Comparison of ENCODE assay signal across 24 cellular contexts in the genomic region with DNA sequence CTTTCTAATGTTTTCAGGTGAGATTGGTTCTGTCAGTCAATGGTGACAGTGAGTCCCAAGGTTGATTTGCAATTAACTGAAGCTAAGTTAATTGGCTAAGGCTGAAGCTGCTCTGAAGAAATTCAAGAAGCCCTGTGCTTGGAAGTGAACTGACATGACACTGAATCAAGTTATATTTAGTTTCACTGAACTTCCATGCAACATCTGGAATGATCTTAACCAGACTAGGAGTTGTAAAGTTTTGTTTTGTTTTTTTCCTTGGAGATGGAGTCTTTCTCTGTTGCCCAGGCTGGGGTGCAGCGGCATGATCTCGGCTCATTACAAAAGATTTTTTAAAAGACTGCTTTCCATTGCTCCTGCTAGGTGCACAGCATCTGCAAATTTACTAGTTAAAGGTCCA. TPM values are rescaled to one million over a fixed set of nuclear protein-coding genes. Genes with fewer than 3 reads are reported as not detected.
"Had no signal": no experiment of that assay in that cellular context is flagged by ENCODE, and none has a peak within 500 bp of the region (broad histone marks: within the 10 kb centered on the region; RNA-seq: fewer than 3 reads in every experiment).

No MANE protein-coding gene starts in this region.

- H3K4me3 ChIP-seq: ascending aorta, body of pancreas, MG63 had no signal

- FAIRE-seq: RCC 7860 had no signal

- ATAC-seq: activated CD4-positive, CD25-positive, alpha-beta regulatory T cell treated with anti-CD3 and anti-CD28 coated beads, Interleukin-2, amount 50 U/mL, for 24 hours; activated CD8-positive, alpha-beta T cell treated with anti-CD3 and anti-CD28 coated beads, Interleukin-2, amount 10 ng/mL, durations not matched to agents 7 days and 5 days; body of pancreas; PC-3 had no signal

- H3K4me1 Mint-ChIP-seq: activated naive CD8-positive, alpha-beta T cell treated with anti-CD3 and anti-CD28 coated beads, Interleukin-2, amount 10 ng/mL, durations not matched to agents 7 days and 5 days; IgD-negative memory B cell had no signal

- H3K4me2 ChIP-seq: KMS-11 had no signal

- H3K27me3 ChIP-seq: ascending aorta, body of pancreas, MG63 had no signal

- H3K36me3 Mint-ChIP-seq: activated naive CD8-positive, alpha-beta T cell treated with anti-CD3 and anti-CD28 coated beads, Interleukin-2, amount 10 ng/mL, durations not matched to agents 7 days and 5 days; IgD-negative memory B cell had no signal

- H3K9me3 ChIP-seq: ascending aorta, body of pancreas, MG63 had no signal

- H3K4me1 ChIP-seq: ascending aorta, body of pancreas had no signal

- H3K4me3 Mint-ChIP-seq: activated CD8-positive, alpha-beta T cell treated with anti-CD3 and anti-CD28 coated beads, Interleukin-2, amount 10 ng/mL, durations not matched to agents 7 days and 5 days; activated naive CD8-positive, alpha-beta T cell treated with anti-CD3 and anti-CD28 coated beads, Interleukin-2, amount 10 ng/mL, durations not matched to agents 7 days and 5 days; IgD-negative memory B cell; T-helper 1 cell treated with Interleukin-12 subunit alpha and Interleukin-12 subunit beta and Interleukin-4 antibody, amounts not matched to agents 30 μg/mL and 1 μg/mL, for 36 hours had no signal

- H3K27ac ChIP-seq: ascending aorta, body of pancreas, KMS-11 had no signal

- H3K9me3 Mint-ChIP-seq: activated naive CD8-positive, alpha-beta T cell treated with anti-CD3 and anti-CD28 coated beads, Interleukin-2, amount 10 ng/mL, durations not matched to agents 7 days and 5 days; IgD-negative memory B cell; T-helper 1 cell treated with Interleukin-12 subunit alpha and Interleukin-12 subunit beta and Interleukin-4 antibody, amounts not matched to agents 30 μg/mL and 1 μg/mL, for 36 hours had no signal

- H3K9ac ChIP-seq: KMS-11 had no signal

- H3K27ac Mint-ChIP-seq: activated CD8-positive, alpha-beta T cell treated with anti-CD3 and anti-CD28 coated beads, Interleukin-2, amount 10 ng/mL, durations not matched to agents 7 days and 5 days; activated naive CD8-positive, alpha-beta T cell treated with anti-CD3 and anti-CD28 coated beads, Interleukin-2, amount 10 ng/mL, durations not matched to agents 7 days and 5 days; IgD-negative memory B cell; T-helper 1 cell treated with Interleukin-12 subunit alpha and Interleukin-12 subunit beta and Interleukin-4 antibody, amounts not matched to agents 30 μg/mL and 1 μg/mL, for 36 hours had no signal

- DNase-seq: activated CD4-positive, alpha-beta T cell treated with anti-CD3 and anti-CD28 coated beads for 4 hours; activated CD8-positive, alpha-beta memory T cell treated with anti-CD3 and anti-CD28 coated beads, Interleukin-2, amount 50 U/mL, for 48 hours; activated CD8-positive, alpha-beta T cell treated with anti-CD3 and anti-CD28 coated beads, Interleukin-2, amount 10 ng/mL, durations not matched to agents 7 days and 5 days; activated naive CD4-positive, alpha-beta T cell treated with anti-CD3 and anti-CD28 coated beads, Interleukin-2, amount 50 U/mL, for 16 hours; activated naive CD8-positive, alpha-beta T cell treated with anti-CD3 and anti-CD28 coated beads, Interleukin-2, amount 10 ng/mL, durations not matched to agents 7 days and 5 days; activated T-cell treated with anti-CD3 and anti-CD28 coated beads, Interleukin-2, amount 50 U/mL, for 1 hour; body of pancreas; MG63; NCI-H1105; NCI-H1436; NCI-H1694 treated with DMSO at 0.1 percent for 48 hours; NCI-H2029 treated with DMSO at 0.1 percent for 48 hours; NCI-H345; NCI-H510A treated with DMSO at 0.1 percent for 48 hours; NCI-H69; PC-3; SHP77 treated with DMSO at 0.1 percent for 48 hours had no signal

- H3K36me3 ChIP-seq: ascending aorta had no signal

RNA-seq across cellular contexts. Expression of a gene that starts 11.4 kb away (rescaled TPM):
- total RNA-seq: activated CD8-positive, alpha-beta T cell treated with anti-CD3 and anti-CD28 coated beads, Interleukin-2, amount 10 ng/mL, durations not matched to agents 7 days and 5 days; activated naive CD8-positive, alpha-beta T cell treated with anti-CD3 and anti-CD28 coated beads, Interleukin-2, amount 10 ng/mL, durations not matched to agents 7 days and 5 days; ascending aorta; body of pancreas; SK-MEL-5 had no signal
- polyA plus RNA-seq: IgD-negative memory B cell had no signal

RNA-seq across cellular contexts. Expression of a gene that starts 54.0 kb away (rescaled TPM):
- total RNA-seq: activated CD8-positive, alpha-beta T cell treated with anti-CD3 and anti-CD28 coated beads, Interleukin-2, amount 10 ng/mL, durations not matched to agents 7 days and 5 days; activated naive CD8-positive, alpha-beta T cell treated with anti-CD3 and anti-CD28 coated beads, Interleukin-2, amount 10 ng/mL, durations not matched to agents 7 days and 5 days; body of pancreas; PC-3; SK-MEL-5 had no signal
- polyA plus RNA-seq: IgD-negative memory B cell had no signal
